Comparison of ENCODE assay signal across 11 cellular contexts in genomic region chrX:81259714-81260395, GRCh38. TPM values are rescaled to one million over a fixed set of nuclear protein-coding genes. Genes with fewer than 3 reads are reported as not detected.
DNase-seq lines count a peak whose midpoint lies in the region; ATAC-seq, FAIRE-seq and TF ChIP-seq lines count a peak whose summit lies in the region.
"Had no signal": no experiment of that assay in that cellular context is flagged by ENCODE, and none has a peak within 500 bp of the region (broad histone marks: within the 10 kb centered on the region; RNA-seq: fewer than 3 reads in every experiment).

No MANE protein-coding gene starts in this region.

- no peaks in the 10 kb centered on the region for H3K9me3 ChIP-seq in A549
- no peaks in the 10 kb centered on the region for H3K9me3 ChIP-seq in mesodermal cell (ENCODE audit: control insufficient read depth, low read length)
- H3K9me3 ChIP-seq in Caco-2, result no peaks in the 10 kb centered on the region

- H3K4me1 Mint-ChIP-seq in HFFc6 (ENCODE audit: low read depth) (peaks cover 51% of the 10 kb centered on the region), chondrocyte (ENCODE audit: low read depth) (peaks cover 54% of the 10 kb centered on the region), Caco-2 (ENCODE audit: low read depth, unreplicated experiment) (no peaks in the 10 kb centered on the region)

- 0 out of 3 replicates have a peak, but pooled peaks cover 9% of the 10 kb centered on the region for H3K4me1 ChIP-seq in A549
- peaks cover 30% of the 10 kb centered on the region for H3K4me1 ChIP-seq in mesodermal cell (ENCODE audit: control insufficient read depth, insufficient read depth, low read length, poor library complexity, severe bottlenecking)
- no peaks in the 10 kb centered on the region for H3K4me1 ChIP-seq in Caco-2

- no peaks in the 10 kb centered on the region for H3K9me3 Mint-ChIP-seq in HFFc6
- H3K9me3 Mint-ChIP-seq in chondrocyte (ENCODE audit: low read depth), result no peaks in the 10 kb centered on the region
- H3K9me3 Mint-ChIP-seq in Caco-2 (ENCODE audit: unreplicated experiment), result no peaks in the 10 kb centered on the region
- H3K9me3 Mint-ChIP-seq: activated naive CD8-positive, alpha-beta T cell treated with anti-CD3 and anti-CD28 coated beads, Interleukin-2, amount 50 U/mL, for 24 hours; effector memory CD8-positive, alpha-beta T cell had no signal

- H3K27me3 Mint-ChIP-seq in HFFc6 (ENCODE audit: insufficient read depth) (no peaks in the 10 kb centered on the region), chondrocyte (ENCODE audit: low read depth) (no peaks in the 10 kb centered on the region), Caco-2 (ENCODE audit: insufficient read depth, unreplicated experiment) (no peaks in the 10 kb centered on the region)
- H3K27me3 Mint-ChIP-seq: activated naive CD8-positive, alpha-beta T cell treated with anti-CD3 and anti-CD28 coated beads, Interleukin-2, amount 50 U/mL, for 24 hours; effector memory CD8-positive, alpha-beta T cell had no signal

- POLR2A ChIA-PET in A549 (lab: Yijun Ruan, JAX), result no interaction called here
- POLR2A ChIA-PET in Caco-2 (lab: Charles Lee), result no interaction called here

- H3K4me3 ChIP-seq in A549 (no peak overlapping the region), mesodermal cell (ENCODE audit: extremely low read depth, insufficient read depth, low read length, poor library complexity, severe bottlenecking) (no peak overlapping the region), Caco-2 (ENCODE audit: low read depth, low read length) (no peak overlapping the region)
- H3K4me3 ChIP-seq: skin epidermis had no signal

- no peak overlapping the region for H3K27ac ChIP-seq in A549
- H3K27ac ChIP-seq in mesodermal cell (ENCODE audit: low read depth, low read length, severe bottlenecking), result peak overlapping the region; percentile 6

- no peak overlapping the region for H3K4me2 ChIP-seq in A549

- CTCF ChIA-PET in A549 (lab: Yijun Ruan, JAX), result no interaction called here
- CTCF ChIA-PET in Caco-2 (lab: Charles Lee), result no interaction called here

- no peak for ATAC-seq in A549
- ATAC-seq: activated naive CD8-positive, alpha-beta T cell treated with anti-CD3 and anti-CD28 coated beads, Interleukin-2, amount 50 U/mL, for 24 hours; effector memory CD8-positive, alpha-beta T cell had no signal

- H3K27ac Mint-ChIP-seq in HFFc6 (peak overlapping the region; percentile 80), chondrocyte (ENCODE audit: unreplicated experiment) (peak overlapping the region; percentile 88), Caco-2 (ENCODE audit: unreplicated experiment) (no peak overlapping the region)
- H3K27ac Mint-ChIP-seq: activated naive CD8-positive, alpha-beta T cell treated with anti-CD3 and anti-CD28 coated beads, Interleukin-2, amount 50 U/mL, for 24 hours had no signal

- H3K4me3 Mint-ChIP-seq in HFFc6 (peak overlapping the region; percentile 55), chondrocyte (ENCODE audit: unreplicated experiment) (no peak overlapping the region), Caco-2 (ENCODE audit: unreplicated experiment) (no peak overlapping the region)
- H3K4me3 Mint-ChIP-seq: activated naive CD8-positive, alpha-beta T cell treated with anti-CD3 and anti-CD28 coated beads, Interleukin-2, amount 50 U/mL, for 24 hours; effector memory CD8-positive, alpha-beta T cell had no signal

- H3K27me3 ChIP-seq in Caco-2 (replicated peaks; ENCODE audit: control insufficient read depth, insufficient read depth, low read length), result no peaks in the 10 kb centered on the region

- no peak for TF ChIP-seq RAD21 in A549 (conservative IDR thresholded peaks at IDR 0.05 in 1 of 2, IDR thresholded peaks at IDR 0.05 in 1 of 2)

- WGBS in A549 (ENCODE audit: missing lambda C conversion rate), result 81% methylated on average over 3 of the region's 3 CpGs
- no CpG with 5 or more reads among the region's 3 CpGs for WGBS in mesodermal cell (ENCODE audit: insufficient coverage in 2 of 2), 2 experiments

- no peaks in the 10 kb centered on the region for H3K36me3 Mint-ChIP-seq in HFFc6 (ENCODE audit: low read depth)
- H3K36me3 Mint-ChIP-seq in chondrocyte (ENCODE audit: low read depth), result no peaks in the 10 kb centered on the region
- H3K36me3 Mint-ChIP-seq in Caco-2 (ENCODE audit: insufficient read depth, unreplicated experiment), result no peaks in the 10 kb centered on the region

- intact Hi-C loops in Caco-2 (cut with micrococcal nuclease; ENCODE audit: unreplicated experiment), result no loop called here

- no peak for TF ChIP-seq POLR2A in A549 (IDR thresholded peaks at IDR 0.05; ENCODE audit: low read length)

- peak; percentile 94 for FAIRE-seq in A549 (lab: Jason Lieb, UNC)

- no peak for DNase-seq in A549 (ENCODE audit: low read depth in 1 of 2, low spot score in 1 of 2)
- peak; percentile 25 for DNase-seq in HFFc6
- no peak for DNase-seq in chondrocyte (ENCODE audit: low spot score)
- no peak for DNase-seq in SKM-1 treated with dmso at 0.1 percent for 144 hours (lab: John Stamatoyannopoulos, UW; ENCODE audit: unreplicated experiment)
- DNase-seq in NCI-H526 treated with DMSO at 0.1 percent for 48 hours (lab: John Stamatoyannopoulos, UW), result no peak
- DNase-seq in Caco-2, result no peak
- DNase-seq in inferior parietal cortex (ENCODE audit: extremely low spot score), result no peak
- DNase-seq: activated naive CD8-positive, alpha-beta T cell treated with anti-CD3 and anti-CD28 coated beads, Interleukin-2, amount 50 U/mL, for 24 hours; effector memory CD8-positive, alpha-beta T cell had no signal

- BruUV-seq in Caco-2 (replicated peaks; lab: Mats Ljungman, UMichigan), result no TSS peak

- no peak for TF ChIP-seq EP300 in A549 (IDR thresholded peaks at IDR 0.05)

- H3K36me3 ChIP-seq in mesodermal cell (ENCODE audit: control insufficient read depth, insufficient read depth, low read length) (no peaks in the 10 kb centered on the region), Caco-2 (ENCODE audit: control insufficient read depth, insufficient read depth, low read length) (no peaks in the 10 kb centered on the region)

- TF ChIP-seq CTCF in A549 (IDR thresholded peaks at IDR 0.05) (no peak), HFFc6 (IDR thresholded peaks at IDR 0.05) (no peak), chondrocyte (IDR thresholded peaks at IDR 0.05) (no peak), Caco-2 (IDR thresholded peaks at IDR 0.05; ENCODE audit: insufficient read depth in 1 of 2, low read depth in 1 of 2, low read length in 1 of 2, severe bottlenecking in 1 of 2, unreplicated experiment in 1 of 2) (no peak)

TF ChIP-seq in A549, 52 proteins besides CTCF, POLR2A, EP300 and RAD21 (continues in another document):
- TF ChIP-seq TP53 (CRISPR knock-in tag; IDR thresholded peaks at IDR 0.05) (no peak), JUN (IDR thresholded peaks at IDR 0.05) (no peak), KDM1A (IDR thresholded peaks at IDR 0.05; ENCODE audit: low read depth) (no peak), FOSL2 (IDR thresholded peaks at IDR 0.05) (no peak), FOSL2 (CRISPR knock-in tag; IDR thresholded peaks at IDR 0.05) (no peak), CBX2 (IDR thresholded peaks at IDR 0.05; ENCODE audit: borderline replicate concordance, low read depth) (no peak), MAZ (IDR thresholded peaks at IDR 0.05; ENCODE audit: borderline replicate concordance, low read depth, low read length) (no peak), HOXB13 (CRISPR knock-in tag; IDR thresholded peaks at IDR 0.05; ENCODE audit: low read depth) (no peak), HOXA7 (CRISPR knock-in tag; IDR thresholded peaks at IDR 0.05) (no peak), CHD2 (IDR thresholded peaks at IDR 0.05; ENCODE audit: low read length, partially characterized antibody) (no peak), HEYL (CRISPR knock-in tag; IDR thresholded peaks at IDR 0.05) (no peak), FOXS1 (CRISPR knock-in tag; IDR thresholded peaks at IDR 0.05) (no peak)

RNA-seq across cellular contexts. Expression of gene SH3BGRL, which starts 58.0 kb away (rescaled TPM):
- polyA plus RNA-seq in A549 (2011; rRNA removed) (96.7 and 110 TPM in 2 replicates), A549 (2017; fragmentation: RNase III; extraction: RNeasy Plus Mini Kit Qiagen cat#74134 plus additional on column Dnase treatment) (47.9 to 61.2 TPM (median 57.8 TPM) in 3 replicates)
- 29.3 and 30.8 TPM in 2 replicates for polyA plus RNA-seq in A549 (2012; cell fraction: cytosol; rRNA removed)
- 5.5 and 9.2 TPM in 2 replicates for polyA plus RNA-seq in A549 (2012; cell fraction: nucleus; rRNA removed)
- polyA minus RNA-seq in A549 (2011; rRNA and poly(A)+ RNA removed), result 14.0 and 16.4 TPM in 2 replicates
- total RNA-seq in HFFc6 (2021; fragmentation: NEBNext Ultra II Directional; extraction: Animal tissue kit (Norgen Biotek cat#: 25700)), result 10 to 100 TPM; 77.8 to 90.3 (median 81.2) TPM
- total RNA-seq in chondrocyte (104 to 162 TPM (median 152 TPM) in 3 replicates), Caco-2 (2022) (24.6 and 32.1 TPM in 2 replicates)
- polyA plus RNA-seq in mesodermal cell (2013, experiment 1 of 2), result 81.4 TPM
- 88.3 TPM for polyA plus RNA-seq in mesodermal cell (2013, experiment 2 of 2)

RNA-seq across cellular contexts. Expression of gene HMGN5, which starts 58.1 kb away (rescaled TPM):
- polyA plus RNA-seq in A549 (2011; rRNA removed) (4.2 and 5.2 TPM in 2 replicates), A549 (2017; fragmentation: RNase III; extraction: RNeasy Plus Mini Kit Qiagen cat#74134 plus additional on column Dnase treatment) (3.9 to 4.8 TPM (median 4.4 TPM) in 3 replicates)
- polyA plus RNA-seq in A549 (2012; cell fraction: cytosol; rRNA removed), result 0.71 and 1.0 TPM in 2 replicates
- 0.18 and 0.26 TPM in 2 replicates for polyA plus RNA-seq in A549 (2012; cell fraction: nucleus; rRNA removed)
- 0.54 and 0.83 TPM in 2 replicates for polyA minus RNA-seq in A549 (2011; rRNA and poly(A)+ RNA removed)
- 1 to 10 TPM; 1.2 to 2.5 (median 1.9) TPM for total RNA-seq in HFFc6 (2021; fragmentation: NEBNext Ultra II Directional; extraction: Animal tissue kit (Norgen Biotek cat#: 25700))
- total RNA-seq in chondrocyte (1.1 to 6.5 TPM (median 1.7 TPM) in 3 replicates), Caco-2 (2022) (1.1 and 1.9 TPM in 2 replicates)
- polyA plus RNA-seq in mesodermal cell (2013, experiment 1 of 2), result 10.2 TPM
- polyA plus RNA-seq in mesodermal cell (2013, experiment 2 of 2), result 14.8 TPM
